Comparison of ENCODE assay signal across 25 cellular contexts in genomic region chr9:133843751-133844373, GRCh38.
DNase-seq lines count a peak whose midpoint lies in the region; TF ChIP-seq lines count a peak whose summit lies in the region.
"Had no signal": no experiment of that assay in that cellular context is flagged by ENCODE, and none has a peak within 500 bp of the region (broad histone marks: within the 10 kb centered on the region; RNA-seq: fewer than 3 reads in every experiment).

No MANE protein-coding gene starts in this region.

- CTCF ChIA-PET in HEK293 (lab: Yijun Ruan, JAX) = no interaction called here
- CTCF ChIA-PET in CD8-positive, alpha-beta memory T cell (lab: Charles Lee) = no interaction called here

- peaks cover 71% of the 10 kb centered on the region for H3K4me1 Mint-ChIP-seq in dendritic cell treated with granulocyte-macrophage colony-stimulating factor and Interleukin-4, amounts not matched to agents 40 ng/mL and 50 ng/mL, for 4 days (ENCODE audit: low read depth)
- peaks cover 43% of the 10 kb centered on the region for H3K4me1 Mint-ChIP-seq in type B pancreatic cell (ENCODE audit: unreplicated experiment)
- peaks cover 0 to 2% (median 0%) of the 10 kb centered on the region in 3 donors for H3K4me1 Mint-ChIP-seq in CD8-positive, alpha-beta memory T cell
- H3K4me1 Mint-ChIP-seq: activated CD8-positive, alpha-beta memory T cell treated with anti-CD3 and anti-CD28 coated beads, Interleukin-2, amount 10 ng/mL, durations not matched to agents 7 days and 5 days had no signal

- H3K4me1 ChIP-seq in HEK293 (ENCODE audit: control insufficient read depth, insufficient read depth, low read length) (no peaks in the 10 kb centered on the region), mesodermal cell (ENCODE audit: control insufficient read depth, insufficient read depth, low read length, poor library complexity, severe bottlenecking) (peaks cover 36% of the 10 kb centered on the region)
- no peaks in the 10 kb centered on the region for H3K4me1 ChIP-seq in CD8-positive, alpha-beta memory T cell (ENCODE audit: insufficient read depth, low read length)
- H3K4me1 ChIP-seq: pancreas had no signal

- H3K27ac ChIP-seq in HEK293 (ENCODE audit: extremely low read depth, low read depth, low read length) = no peak overlapping the region
- peak overlapping the region; percentile 10 for H3K27ac ChIP-seq in mesodermal cell (ENCODE audit: low read depth, low read length, severe bottlenecking)
- H3K27ac ChIP-seq in CD8-positive, alpha-beta memory T cell (ENCODE audit: low read depth, low read length) = no peak overlapping the region

- peak overlapping the region; percentile 73 for H3K4me3 Mint-ChIP-seq in dendritic cell treated with granulocyte-macrophage colony-stimulating factor and Interleukin-4, amounts not matched to agents 40 ng/mL and 50 ng/mL, for 4 days
- no peak overlapping the region for H3K4me3 Mint-ChIP-seq in type B pancreatic cell
- H3K4me3 Mint-ChIP-seq in CD8-positive, alpha-beta memory T cell = no peak overlapping the region
- H3K4me3 Mint-ChIP-seq: activated CD8-positive, alpha-beta memory T cell treated with anti-CD3 and anti-CD28 coated beads, Interleukin-2, amount 10 ng/mL, durations not matched to agents 7 days and 5 days; activated T-cell treated with anti-CD3 and anti-CD28 coated beads, Interleukin-2, amount 50 U/mL, for 72 hours; neural crest cell had no signal

- TF ChIP-seq CTCF in HEK293 (tag by site-specific recombination; IDR thresholded peaks at IDR 0.05) = no peak
- no peak for TF ChIP-seq CTCF in type B pancreatic cell (conservative IDR thresholded peaks at IDR 0.05)

- H3K36me3 ChIP-seq in HEK293 (ENCODE audit: control insufficient read depth in 2 of 2, insufficient read depth in 1 of 2, low read length in 2 of 2) (no peaks in the 10 kb centered on the region), mesodermal cell (ENCODE audit: control insufficient read depth, insufficient read depth, low read length) (peaks cover 6% of the 10 kb centered on the region)
- no peaks in the 10 kb centered on the region for H3K36me3 ChIP-seq in CD8-positive, alpha-beta memory T cell (ENCODE audit: insufficient read depth, low read length)
- H3K36me3 ChIP-seq: pancreas, stomach, thyroid gland had no signal

- DNase-seq in type B pancreatic cell (ENCODE audit: extremely low spot score, unreplicated experiment) = no peak
- no peak for DNase-seq in DMS53 treated with DMSO at 0.1 percent for 48 hours (lab: John Stamatoyannopoulos, UW; ENCODE audit: unreplicated experiment)
- no peak for DNase-seq in activated CD8-positive, alpha-beta memory T cell treated with anti-CD3 and anti-CD28 coated beads, Interleukin-2, amount 50 U/mL, for 48 hours
- DNase-seq in CD8-positive, alpha-beta memory T cell = no peak
- DNase-seq: activated CD4-positive, CD25-positive, alpha-beta regulatory T cell; activated CD8-positive, alpha-beta memory T cell treated with anti-CD3 and anti-CD28 coated beads, Interleukin-2, amount 10 ng/mL, durations not matched to agents 7 days and 5 days; activated naive CD4-positive, alpha-beta T cell treated with Interleukin-2 at 50 U/mL for 16 hours; activated T-cell treated with anti-CD3 and anti-CD28 coated beads, Interleukin-2, amount 50 U/mL, for 72 hours; kidney glomerular epithelial cell; NCI-H1048; NCI-H1930; NCI-H524 treated with DMSO at 0.1 percent for 48 hours; NK-92 treated with Interleukin-12 subunit alpha and Interleukin-12 subunit beta, amount 100 ng/mL, for 24 hours; retina; SK-N-SH; small intestine; stimulated activated CD4-positive, alpha-beta T cell treated with anti-CD3 and anti-CD28 coated beads, Interleukin-2, amount 100 ng/mL, for 24 hours; stomach; thyroid gland had no signal

- intact Hi-C loops in dendritic cell treated with granulocyte-macrophage colony-stimulating factor and Interleukin-4, amounts not matched to agents 40 ng/mL and 50 ng/mL, for 4 days (cut with micrococcal nuclease) = no loop called here

- POLR2A ChIA-PET in HEK293 (lab: Yijun Ruan, JAX) = no interaction called here
- POLR2A ChIA-PET in CD8-positive, alpha-beta memory T cell (lab: Charles Lee) = no interaction called here

- H3K27ac Mint-ChIP-seq in dendritic cell treated with granulocyte-macrophage colony-stimulating factor and Interleukin-4, amounts not matched to agents 40 ng/mL and 50 ng/mL, for 4 days = peak overlapping the region; percentile 88
- H3K27ac Mint-ChIP-seq in type B pancreatic cell = peak overlapping the region; percentile 34
- no peak overlapping the region for H3K27ac Mint-ChIP-seq in CD8-positive, alpha-beta memory T cell
- H3K27ac Mint-ChIP-seq: activated CD8-positive, alpha-beta memory T cell treated with anti-CD3 and anti-CD28 coated beads, Interleukin-2, amount 10 ng/mL, durations not matched to agents 7 days and 5 days; activated T-cell treated with anti-CD3 and anti-CD28 coated beads, Interleukin-2, amount 50 U/mL, for 72 hours had no signal

- 92 to 93% methylated on average over 18 to 19 of the region's 19 CpGs for WGBS in mesodermal cell (ENCODE audit: insufficient coverage in 2 of 2), 2 experiments

- H3K9me3 ChIP-seq in HEK293 (ENCODE audit: control insufficient read depth, insufficient read depth, low read depth, low read length) (no peaks in the 10 kb centered on the region), mesodermal cell (ENCODE audit: control insufficient read depth, low read length) (no peaks in the 10 kb centered on the region)
- no peaks in the 10 kb centered on the region for H3K9me3 ChIP-seq in CD8-positive, alpha-beta memory T cell (ENCODE audit: low read length)
- H3K9me3 ChIP-seq: pancreas, SK-N-SH, stomach, thyroid gland had no signal

- peaks cover 12% of the 10 kb centered on the region for H3K36me3 Mint-ChIP-seq in dendritic cell treated with granulocyte-macrophage colony-stimulating factor and Interleukin-4, amounts not matched to agents 40 ng/mL and 50 ng/mL, for 4 days (ENCODE audit: low read depth)
- H3K36me3 Mint-ChIP-seq in type B pancreatic cell = no peaks in the 10 kb centered on the region
- H3K36me3 Mint-ChIP-seq in CD8-positive, alpha-beta memory T cell = no peaks in the 10 kb centered on the region
- H3K36me3 Mint-ChIP-seq: activated CD8-positive, alpha-beta memory T cell treated with anti-CD3 and anti-CD28 coated beads, Interleukin-2, amount 10 ng/mL, durations not matched to agents 7 days and 5 days had no signal

- no peaks in the 10 kb centered on the region for H3K27me3 ChIP-seq in CD8-positive, alpha-beta memory T cell (ENCODE audit: insufficient read depth, low read length, poor library complexity, severe bottlenecking)
- H3K27me3 ChIP-seq: pancreas, stomach, thyroid gland had no signal

- H3K4me3 ChIP-seq in HEK293 (ENCODE audit: low read depth, low read length) = no peak overlapping the region
- no peak overlapping the region for H3K4me3 ChIP-seq in mesodermal cell (ENCODE audit: extremely low read depth, insufficient read depth, low read length, poor library complexity, severe bottlenecking)
- no peak overlapping the region for H3K4me3 ChIP-seq in CD8-positive, alpha-beta memory T cell (ENCODE audit: low read length)
- H3K4me3 ChIP-seq: lung, pancreas, stomach, thyroid gland had no signal

- H3K27me3 Mint-ChIP-seq in dendritic cell treated with granulocyte-macrophage colony-stimulating factor and Interleukin-4, amounts not matched to agents 40 ng/mL and 50 ng/mL, for 4 days = no peaks in the 10 kb centered on the region
- H3K27me3 Mint-ChIP-seq in type B pancreatic cell = no peaks in the 10 kb centered on the region
- peaks cover 0 to 2% of the 10 kb centered on the region in 2 donors for H3K27me3 Mint-ChIP-seq in CD8-positive, alpha-beta memory T cell
- H3K27me3 Mint-ChIP-seq: activated CD8-positive, alpha-beta memory T cell treated with anti-CD3 and anti-CD28 coated beads, Interleukin-2, amount 10 ng/mL, durations not matched to agents 7 days and 5 days had no signal

- no peaks in the 10 kb centered on the region for H3K9me3 Mint-ChIP-seq in dendritic cell treated with granulocyte-macrophage colony-stimulating factor and Interleukin-4, amounts not matched to agents 40 ng/mL and 50 ng/mL, for 4 days
- H3K9me3 Mint-ChIP-seq in type B pancreatic cell = no peaks in the 10 kb centered on the region
- no peaks in the 10 kb centered on the region for H3K9me3 Mint-ChIP-seq in CD8-positive, alpha-beta memory T cell
- H3K9me3 Mint-ChIP-seq: activated T-cell treated with anti-CD3 and anti-CD28 coated beads, Interleukin-2, amount 50 U/mL, for 72 hours; neural crest cell had no signal

TF ChIP-seq in HEK293, 187 proteins besides CTCF, POLR2A, EP300 and RAD21:
- no peak for TF ChIP-seq ZSCAN16 (tag by site-specific recombination; IDR thresholded peaks at IDR 0.05)
- no peak for TF ChIP-seq ZNF670 (tag by site-specific recombination; IDR thresholded peaks at IDR 0.05; ENCODE audit: low read depth)
- TF ChIP-seq GLIS2 (tag by site-specific recombination; IDR thresholded peaks at IDR 0.05) = 0 out of 2 replicates have a peak, but pooled peaks have one; percentile 21
- TF ChIP-seq ZNF292 (tag by site-specific recombination; IDR thresholded peaks at IDR 0.05; ENCODE audit: borderline replicate concordance, low read depth) = no peak
TF ChIP-seq in HEK293: peak in this region for 1.

Comparison
In these comparisons a context has a peak if more than half of its experiments do, and no peak if none do; other contexts are left out.
1. H3K27ac Mint-ChIP-seq: peak in dendritic cell treated with granulocyte-macrophage colony-stimulating factor and Interleukin-4, amounts not matched to agents 40 ng/mL and 50 ng/mL, for 4 days (single experiment) and type B pancreatic cell (single experiment); none in CD8-positive, alpha-beta memory T cell (0 of 8).